ENCODE assay signal across 11 cellular contexts in the genomic region with DNA sequence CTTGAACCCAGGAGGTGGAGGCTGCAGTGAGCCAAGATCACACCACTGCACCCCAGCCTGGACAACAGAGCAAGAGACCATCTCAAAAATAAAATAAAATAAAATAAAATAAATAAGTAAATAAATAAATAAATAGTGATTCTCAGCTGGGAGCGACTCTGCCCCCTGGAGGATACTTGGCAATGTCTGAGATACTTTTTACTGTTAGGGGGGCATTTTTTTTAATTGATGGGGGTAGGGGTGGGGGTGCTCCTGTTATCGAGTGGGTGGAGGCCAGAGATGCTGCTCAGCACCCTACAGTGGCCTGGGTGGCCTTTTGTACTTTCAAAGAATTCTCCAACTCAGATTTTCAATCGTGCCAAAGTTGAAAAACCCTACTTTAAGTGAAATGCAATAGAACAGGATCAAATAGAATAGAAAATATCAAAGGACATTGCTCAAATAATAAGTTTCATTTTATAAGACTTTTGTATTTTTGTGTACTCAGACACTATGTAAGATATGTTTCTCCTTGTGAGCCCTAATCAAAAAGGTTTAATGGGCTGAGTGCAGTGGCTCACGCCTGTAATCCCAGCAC. TPM values are rescaled to one million over a fixed set of nuclear protein-coding genes. Genes with fewer than 3 reads are reported as not detected.
A peak's percentile ranks its signal among the peaks of the same experiment; 100 is the strongest.
DNase-seq lines count a peak whose midpoint lies in the region; ATAC-seq and TF ChIP-seq lines count a peak whose summit lies in the region.
"Had no signal": no experiment of that assay in that cellular context is flagged by ENCODE, and none has a peak within 500 bp of the region (broad histone marks: within the 10 kb centered on the region; RNA-seq: fewer than 3 reads in every experiment).

No MANE protein-coding gene starts in this region.

- POLR2A ChIA-PET in A673 (lab: Charles Lee; ENCODE audit: low non-redundant PET): no interaction called here

- no peaks in the 10 kb centered on the region for H3K36me3 ChIP-seq in A673 (ENCODE audit: insufficient read depth, low read length, poor library complexity, severe bottlenecking)
- H3K36me3 ChIP-seq in GM06990 (ENCODE audit: control insufficient read depth, insufficient read depth, low read length): no peaks in the 10 kb centered on the region
- H3K36me3 ChIP-seq in RWPE2 (ENCODE audit: low read depth): no peaks in the 10 kb centered on the region

- H3K27ac ChIP-seq in A673 (ENCODE audit: low read depth, low read length, poor library complexity, severe bottlenecking) (no peak overlapping the region), RWPE2 (ENCODE audit: poor library complexity, severe bottlenecking) (no peak overlapping the region)

- TF ChIP-seq CTCF in A673 (conservative IDR thresholded peaks at IDR 0.05; ENCODE audit: low read depth, low read length) (peak; percentile 56), GM06990 (IDR thresholded peaks at IDR 0.05; ENCODE audit: insufficient read depth, low read length, poor library complexity, severe bottlenecking) (peak; percentile 36), RWPE2 (IDR thresholded peaks at IDR 0.05; ENCODE audit: poor library complexity, severe bottlenecking) (peak; percentile 54), fibroblast of villous mesenchyme (IDR thresholded peaks at IDR 0.05; ENCODE audit: insufficient read depth, low read depth, low read length) (peak; percentile 42), glutamatergic neuron (IDR thresholded peaks at IDR 0.05; ENCODE audit: partially characterized antibody, unreplicated experiment) (no peak)

- no peak for ATAC-seq in RWPE2 (ENCODE audit: low read depth)

- no peak overlapping the region for H3K27ac Mint-ChIP-seq in glutamatergic neuron (ENCODE audit: unreplicated experiment)

- H3K27me3 Mint-ChIP-seq in glutamatergic neuron (ENCODE audit: unreplicated experiment): no peaks in the 10 kb centered on the region

- no peaks in the 10 kb centered on the region for H3K4me1 Mint-ChIP-seq in glutamatergic neuron (ENCODE audit: low read depth, unreplicated experiment)

- peaks cover 2% of the 10 kb centered on the region for H3K9me3 Mint-ChIP-seq in glutamatergic neuron (ENCODE audit: unreplicated experiment)

- H3K4me1 ChIP-seq in A673 (ENCODE audit: insufficient read depth, low read length, poor library complexity, severe bottlenecking): no peaks in the 10 kb centered on the region
- no peaks in the 10 kb centered on the region for H3K4me1 ChIP-seq in RWPE2 (ENCODE audit: insufficient read depth, poor library complexity, severe bottlenecking)

- BruUV-seq in A673 (replicated peaks; lab: Mats Ljungman, UMichigan): no TSS peak

- no peak overlapping the region for H3K4me3 Mint-ChIP-seq in glutamatergic neuron (ENCODE audit: unreplicated experiment)

- H3K36me3 Mint-ChIP-seq in glutamatergic neuron (ENCODE audit: unreplicated experiment): no peaks in the 10 kb centered on the region

- DNase-seq in A673 (ENCODE audit: low spot score): no peak
- no peak for DNase-seq in GM06990 (ENCODE audit: extremely low read depth, insufficient read length)
- DNase-seq in RWPE2 (ENCODE audit: low spot score): no peak
- DNase-seq in fibroblast of villous mesenchyme (ENCODE audit: low read depth): peak; percentile 27
- DNase-seq in putamen (ENCODE audit: low spot score): no peak
- no peak for DNase-seq in NOMO-1 treated with DMSO at 0.1 percent for 48 hours (lab: John Stamatoyannopoulos, UW; ENCODE audit: unreplicated experiment)
- DNase-seq in glutamatergic neuron: no peak
- DNase-seq in cerebellum (ENCODE audit: low spot score): no peak
- DNase-seq: amniotic stem cell, NCI-H2081, SIG-M5 had no signal

- no peak overlapping the region for H3K4me3 ChIP-seq in A673 (ENCODE audit: low read depth, low read length, poor library complexity, severe bottlenecking)
- H3K4me3 ChIP-seq in GM06990 (replicated peaks; ENCODE audit: low read depth, low read length): no peak overlapping the region
- H3K4me3 ChIP-seq in RWPE2 (ENCODE audit: severe bottlenecking): no peak overlapping the region
- H3K4me3 ChIP-seq in fibroblast of villous mesenchyme (ENCODE audit: low read depth, low read length): no peak overlapping the region

- CTCF ChIA-PET in A673 (lab: Charles Lee): interaction anchor here (0.5 to 0.6 kb wide), 5 partner anchors 35 to 228 kb away, joined by 3 to 16 read pairs (median 5); no protein-coding TSS in a partner anchor

- H3K9me3 ChIP-seq in A673 (ENCODE audit: low read depth, low read length, poor library complexity, severe bottlenecking) (no peaks in the 10 kb centered on the region), RWPE2 (ENCODE audit: severe bottlenecking) (no peaks in the 10 kb centered on the region)

- intact Hi-C loops in A673 (cut with micrococcal nuclease; ENCODE audit: unreplicated experiment): no loop called here

- no peaks in the 10 kb centered on the region for H3K27me3 ChIP-seq in A673 (replicated peaks; ENCODE audit: insufficient read depth, low read depth, low read length, poor library complexity)
- no peaks in the 10 kb centered on the region for H3K27me3 ChIP-seq in GM06990 (replicated peaks; ENCODE audit: control insufficient read depth, insufficient read depth, low read length)
- no peaks in the 10 kb centered on the region for H3K27me3 ChIP-seq in RWPE2 (ENCODE audit: insufficient read depth, poor library complexity, severe bottlenecking)

RNA-seq across cellular contexts. Expression of gene CLPP, which starts 7.1 kb away (rescaled TPM):
- total RNA-seq in A673 (2021) (127 and 133 TPM in 2 replicates), fibroblast of villous mesenchyme (35.4 and 38.3 TPM in 2 replicates), glutamatergic neuron (ENCODE audit: unreplicated experiment) (97.3 TPM), cerebellum (22.1 TPM)

RNA-seq across cellular contexts. Expression of gene ALKBH7, which starts 18.4 kb away (rescaled TPM):
- total RNA-seq in A673 (2021): 30.6 and 37.1 TPM in 2 replicates
- 35.4 and 47.7 TPM in 2 replicates for total RNA-seq in fibroblast of villous mesenchyme
- total RNA-seq in glutamatergic neuron (ENCODE audit: unreplicated experiment): 66.8 TPM
- total RNA-seq in cerebellum: 21.2 TPM

RNA-seq across cellular contexts. Expression of gene ACER1, which starts 20.8 kb away (rescaled TPM):
- total RNA-seq in A673 (2021) (not detected in 2 replicates), fibroblast of villous mesenchyme (not detected in 2 replicates), glutamatergic neuron (ENCODE audit: unreplicated experiment) (not detected), cerebellum (not detected)

RNA-seq across cellular contexts. Expression of gene PSPN, which starts 21.5 kb away (rescaled TPM):
- total RNA-seq in A673 (2021): 3.4 and 3.6 TPM in 2 replicates
- 0.97 and 1.7 TPM in 2 replicates for total RNA-seq in fibroblast of villous mesenchyme
- total RNA-seq in glutamatergic neuron (ENCODE audit: unreplicated experiment): 2.3 TPM
- total RNA-seq in cerebellum: 3.3 TPM

RNA-seq across cellular contexts. Expression of gene GTF2F1, which starts 38.8 kb away (rescaled TPM):
- 100 and 106 TPM in 2 replicates for total RNA-seq in A673 (2021)
- 36.1 and 42.7 TPM in 2 replicates for total RNA-seq in fibroblast of villous mesenchyme
- 56.0 TPM for total RNA-seq in glutamatergic neuron (ENCODE audit: unreplicated experiment)
- total RNA-seq in cerebellum: 25.3 TPM
